ENCODE assay signal across 1 cellular context in genomic region chr1:54199765-54200518, GRCh38.
A peak's percentile ranks its signal among the peaks of the same experiment; 100 is the strongest.
TF ChIP-seq lines count a peak whose summit lies in the region.

CYB5RL (minus strand) TSS chr1:54200030; CDS start chr1:54195616, 4,414 bp downstream.
MRPL37 (plus strand) TSS chr1:54200167; CDS start chr1:54200244, 77 bp downstream.

TF ChIP-seq in HepG2, 621 proteins besides CTCF, POLR2A, EP300 and RAD21 (continued from another document and continues in another):
- TF ChIP-seq SKIL (CRISPR knock-in tag; IDR thresholded peaks at IDR 0.05; ENCODE audit: borderline replicate concordance) (no peak), ZSCAN31 (CRISPR knock-in tag; IDR thresholded peaks at IDR 0.05; ENCODE audit: low read depth) (peak; percentile 56; the same call in 1 of the 2 replicates), SRSF1 (optimal IDR thresholded peaks at IDR 0.05; ENCODE audit: low read depth, low read length) (no peak), ATF1 (CRISPR knock-in tag; IDR thresholded peaks at IDR 0.05) (peak; percentile 61), ZNF383 (CRISPR knock-in tag; IDR thresholded peaks at IDR 0.05; ENCODE audit: borderline replicate concordance) (no peak), KDM6A (CRISPR knock-in tag; IDR thresholded peaks at IDR 0.05; ENCODE audit: low read depth) (no peak), IKZF1 (IDR thresholded peaks at IDR 0.05) (no peak), NONO (IDR thresholded peaks at IDR 0.05) (no peak), NONO (CRISPR knock-in tag; conservative IDR thresholded peaks at IDR 0.05) (peak; percentile 23; the same call in 1 of the 2 replicates), MNT (IDR thresholded peaks at IDR 0.05) (0 out of 2 replicates have a peak, but pooled peaks have one; percentile 4), ZNF224 (CRISPR knock-in tag; IDR thresholded peaks at IDR 0.05) (no peak), XBP1 (CRISPR knock-in tag; IDR thresholded peaks at IDR 0.05) (no peak), BCL6 (CRISPR knock-in tag; IDR thresholded peaks at IDR 0.05) (no peak), POLR2G (IDR thresholded peaks at IDR 0.05; ENCODE audit: low read depth, low read length) (peak; percentile 96), ATM (IDR thresholded peaks at IDR 0.05; ENCODE audit: borderline replicate concordance) (no peak), ZNF484 (CRISPR knock-in tag; IDR thresholded peaks at IDR 0.05; ENCODE audit: borderline replicate concordance, low read depth) (no peak), FOSL1 (CRISPR knock-in tag; IDR thresholded peaks at IDR 0.05; ENCODE audit: borderline replicate concordance) (no peak), ZNF407 (CRISPR knock-in tag; IDR thresholded peaks at IDR 0.05; ENCODE audit: not compliant biosample characterization) (no peak), GTF2F1 (IDR thresholded peaks at IDR 0.05; ENCODE audit: low read length) (no peak), ZNF512B (CRISPR knock-in tag; IDR thresholded peaks at IDR 0.05; ENCODE audit: borderline replicate concordance) (no peak), NAIF1 (CRISPR knock-in tag; IDR thresholded peaks at IDR 0.05; ENCODE audit: borderline replicate concordance) (peak; percentile 53; the same call in 1 of the 2 replicates), ZNF225 (CRISPR knock-in tag; IDR thresholded peaks at IDR 0.05) (no peak), REXO4 (CRISPR knock-in tag; IDR thresholded peaks at IDR 0.05; ENCODE audit: borderline replicate concordance) (no peak), ZNF234 (CRISPR knock-in tag; conservative IDR thresholded peaks at IDR 0.05) (no peak), ZNF562 (CRISPR knock-in tag; IDR thresholded peaks at IDR 0.05; ENCODE audit: borderline replicate concordance) (no peak), FUBP1 (CRISPR knock-in tag; IDR thresholded peaks at IDR 0.05; ENCODE audit: borderline replicate concordance) (no peak), CEBPG (CRISPR knock-in tag; IDR thresholded peaks at IDR 0.05) (no peak), ETV6 (CRISPR knock-in tag; conservative IDR thresholded peaks at IDR 0.05) (no peak), HNRNPLL (IDR thresholded peaks at IDR 0.05; ENCODE audit: low read depth, low read length, poor library complexity, severe bottlenecking) (peak; percentile 33), ZNF24 (IDR thresholded peaks at IDR 0.05) (no peak), FOXK2 (IDR thresholded peaks at IDR 0.05) (no peak), NFE2 (CRISPR knock-in tag; IDR thresholded peaks at IDR 0.05) (no peak)
- TF ChIP-seq, protein P1, sequence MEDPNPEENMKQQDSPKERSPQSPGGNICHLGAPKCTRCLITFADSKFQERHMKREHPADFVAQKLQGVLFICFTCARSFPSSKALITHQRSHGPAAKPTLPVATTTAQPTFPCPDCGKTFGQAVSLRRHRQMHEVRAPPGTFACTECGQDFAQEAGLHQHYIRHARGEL (CRISPR knock-in tag; IDR thresholded peaks at IDR 0.05), result no peak
- TF ChIP-seq, protein P2, sequence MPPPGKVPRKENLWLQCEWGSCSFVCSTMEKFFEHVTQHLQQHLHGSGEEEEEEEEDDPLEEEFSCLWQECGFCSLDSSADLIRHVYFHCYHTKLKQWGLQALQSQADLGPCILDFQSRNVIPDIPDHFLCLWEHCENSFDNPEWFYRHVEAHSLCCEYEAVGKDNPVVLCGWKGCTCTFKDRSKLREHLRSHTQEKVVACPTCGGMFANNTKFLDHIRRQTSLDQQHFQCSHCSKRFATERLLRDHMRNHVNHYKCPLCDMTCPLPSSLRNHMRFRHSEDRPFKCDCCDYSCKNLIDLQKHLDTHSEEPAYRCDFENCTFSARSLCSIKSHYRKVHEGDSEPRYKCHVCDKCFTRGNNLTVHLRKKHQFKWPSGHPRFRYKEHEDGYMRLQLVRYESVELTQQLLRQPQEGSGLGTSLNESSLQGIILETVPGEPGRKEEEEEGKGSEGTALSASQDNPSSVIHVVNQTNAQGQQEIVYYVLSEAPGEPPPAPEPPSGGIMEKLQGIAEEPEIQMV (CRISPR knock-in tag; IDR thresholded peaks at IDR 0.05; ENCODE audit: low read depth), result no peak
